Comparison of ENCODE assay signal across 13 cellular contexts in the genomic region with DNA sequence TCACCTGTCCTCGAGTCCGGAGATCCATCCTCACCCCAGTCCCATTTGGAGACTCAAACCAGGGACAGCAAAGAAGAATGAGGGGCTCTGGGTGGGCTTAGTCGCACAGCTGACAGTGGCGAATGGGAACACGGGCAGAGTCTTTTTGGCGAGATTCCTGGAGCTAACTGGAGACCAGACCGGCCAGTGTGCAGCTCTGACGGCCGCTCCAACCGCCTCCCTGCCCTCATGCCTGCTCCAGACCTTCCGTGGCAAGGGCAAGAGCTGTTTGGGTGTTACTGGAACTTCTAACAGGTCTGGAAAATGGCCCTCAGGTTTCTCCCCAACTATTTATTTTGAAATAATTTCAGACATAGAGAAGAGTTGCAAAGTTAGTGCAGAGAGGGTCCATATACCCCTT.
DNase-seq lines count a peak whose midpoint lies in the region; ATAC-seq and TF ChIP-seq lines count a peak whose summit lies in the region.
"Had no signal": no experiment of that assay in that cellular context is flagged by ENCODE, and none has a peak within 500 bp of the region (broad histone marks: within the 10 kb centered on the region; RNA-seq: fewer than 3 reads in every experiment).

No MANE protein-coding gene starts in this region.

- H3K27me3 Mint-ChIP-seq in activated CD8-positive, alpha-beta memory T cell treated with anti-CD3 and anti-CD28 coated beads, Interleukin-2, amount 10 ng/mL, durations not matched to agents 7 days and 5 days = peaks cover 65% of the 10 kb centered on the region
- peaks cover 68% of the 10 kb centered on the region for H3K27me3 Mint-ChIP-seq in T-helper 17 cell

- H3K36me3 ChIP-seq in H7 (replicated peaks; ENCODE audit: control insufficient read depth, insufficient read depth, low read length) (no peaks in the 10 kb centered on the region), tibial nerve (no peaks in the 10 kb centered on the region)

- no peak for TF ChIP-seq POLR2A in tibial nerve (IDR thresholded peaks at IDR 0.05)

- H3K4me3 ChIP-seq in H7 (ENCODE audit: insufficient read depth, low read depth, low read length) = no peak overlapping the region
- H3K4me3 ChIP-seq in tibial nerve = no peak overlapping the region

- no peaks in the 10 kb centered on the region for H3K36me3 Mint-ChIP-seq in activated CD8-positive, alpha-beta memory T cell treated with anti-CD3 and anti-CD28 coated beads, Interleukin-2, amount 10 ng/mL, durations not matched to agents 7 days and 5 days
- H3K36me3 Mint-ChIP-seq in T-helper 17 cell (ENCODE audit: low read depth) = peaks cover 10% of the 10 kb centered on the region
- H3K36me3 Mint-ChIP-seq: CD4-positive, alpha-beta memory T cell had no signal

- no peaks in the 10 kb centered on the region for H3K9me3 ChIP-seq in T-helper 17 cell (ENCODE audit: control insufficient read depth, low read length, poor library complexity, severe bottlenecking)
- H3K9me3 ChIP-seq in tibial nerve = no peaks in the 10 kb centered on the region

- CTCF ChIA-PET in activated CD8-positive, alpha-beta memory T cell treated with anti-CD3 and anti-CD28 coated beads, Interleukin-2, amount 10 ng/mL, durations not matched to agents 7 days and 5 days (lab: Charles Lee) = interaction anchor here (1.2 to 1.8 kb wide), 2 partner anchors 13 to 26 kb away, joined by 3 to 6 read pairs; no protein-coding TSS in a partner anchor

- TF ChIP-seq EP300 in tibial nerve (IDR thresholded peaks at IDR 0.05) = no peak

- H3K27me3 ChIP-seq in H7 (ENCODE audit: control insufficient read depth, insufficient read depth, low read length) = no peaks in the 10 kb centered on the region
- peaks cover 0 to 22% of the 10 kb centered on the region in 2 donors for H3K27me3 ChIP-seq in tibial nerve

- TF ChIP-seq CTCF in tibial nerve (IDR thresholded peaks at IDR 0.05) = no peak

- no peak for ATAC-seq in activated CD8-positive, alpha-beta memory T cell treated with anti-CD3 and anti-CD28 coated beads, Interleukin-2, amount 10 ng/mL, durations not matched to agents 7 days and 5 days
- ATAC-seq in T-helper 17 cell = no peak
- ATAC-seq: HCT116 had no signal

- H3K4me1 Mint-ChIP-seq in activated CD8-positive, alpha-beta memory T cell treated with anti-CD3 and anti-CD28 coated beads, Interleukin-2, amount 10 ng/mL, durations not matched to agents 7 days and 5 days = peaks cover 21% of the 10 kb centered on the region
- H3K4me1 Mint-ChIP-seq in T-helper 17 cell = peaks cover 21% of the 10 kb centered on the region
- H3K4me1 Mint-ChIP-seq: H9 had no signal

- WGBS in tibial nerve, 2 donors = 84 to 93% methylated on average over 11 of the region's 11 CpGs

- H3K9me3 Mint-ChIP-seq in activated CD8-positive, alpha-beta memory T cell treated with anti-CD3 and anti-CD28 coated beads, Interleukin-2, amount 10 ng/mL, durations not matched to agents 7 days and 5 days (ENCODE audit: low read depth) = no peaks in the 10 kb centered on the region

- intact Hi-C loops in posterior vena cava (cut with DNase I) = no loop called here

- no peaks in the 10 kb centered on the region for H3K4me1 ChIP-seq in tibial nerve

- no peak overlapping the region for H3K4me3 Mint-ChIP-seq in activated CD8-positive, alpha-beta memory T cell treated with anti-CD3 and anti-CD28 coated beads, Interleukin-2, amount 10 ng/mL, durations not matched to agents 7 days and 5 days
- no peak overlapping the region for H3K4me3 Mint-ChIP-seq in T-helper 17 cell
- H3K4me3 Mint-ChIP-seq: H9 had no signal

- no peak overlapping the region for H3K27ac ChIP-seq in tibial nerve

- peak; percentile 41 for DNase-seq in activated CD8-positive, alpha-beta memory T cell treated with anti-CD3 and anti-CD28 coated beads for 24 hours
- DNase-seq in activated CD8-positive, alpha-beta memory T cell treated with anti-CD3 and anti-CD28 coated beads, Interleukin-2, amount 10 ng/mL, durations not matched to agents 7 days and 5 days = no peak
- DNase-seq in H7 (peak; percentile 29), T-helper 17 cell (no peak), posterior vena cava (ENCODE audit: low spot score) (peak; percentile 61), tibial nerve (ENCODE audit: low spot score in 2 of 2) (no peak)
- DNase-seq: C1 segment of cervical spinal cord; CD4-positive, alpha-beta memory T cell; COR-L47; DMS153; DND-41; H9 had no signal

- H3K27ac Mint-ChIP-seq in activated CD8-positive, alpha-beta memory T cell treated with anti-CD3 and anti-CD28 coated beads, Interleukin-2, amount 10 ng/mL, durations not matched to agents 7 days and 5 days = no peak overlapping the region
- H3K27ac Mint-ChIP-seq in T-helper 17 cell = peak overlapping the region; percentile 16
- H3K27ac Mint-ChIP-seq: CD4-positive, alpha-beta memory T cell; H9 had no signal

Comparison
In these comparisons a context has a peak if more than half of its experiments do, and no peak if none do; other contexts are left out.
1. DNase-seq: peak in activated CD8-positive, alpha-beta memory T cell treated with anti-CD3 and anti-CD28 coated beads for 24 hours (single experiment), H7 (single experiment) and posterior vena cava (single experiment); none in activated CD8-positive, alpha-beta memory T cell treated with anti-CD3 and anti-CD28 coated beads, Interleukin-2, amount 10 ng/mL, durations not matched to agents 7 days and 5 days (single experiment), T-helper 17 cell (0 of 3) and tibial nerve (0 of 2).